In the genomic region with DNA sequence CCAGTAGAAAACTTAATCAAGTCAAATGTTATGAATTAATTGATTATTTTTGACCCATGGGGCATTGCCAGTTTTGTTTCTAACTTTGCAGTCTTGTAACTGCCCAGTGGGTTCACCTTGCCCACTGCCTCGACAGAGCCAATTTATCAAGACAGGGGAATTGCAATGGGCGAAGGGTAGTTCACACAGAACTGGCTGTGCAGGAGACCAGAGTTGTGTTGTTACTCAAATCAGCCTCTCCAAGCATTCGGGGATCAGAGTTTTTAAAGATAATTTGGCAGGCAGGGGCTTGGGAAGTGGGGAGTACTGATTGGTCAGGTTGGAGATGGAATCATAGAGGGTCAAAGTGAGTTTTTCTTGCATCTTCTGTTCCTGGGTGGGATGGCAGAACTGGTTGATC, we compare ENCODE assay signal across 26 cellular contexts.
"Had no signal": no experiment of that assay in that cellular context is flagged by ENCODE, and none has a peak within 500 bp of the region (broad histone marks: within the 10 kb centered on the region; RNA-seq: fewer than 3 reads in every experiment).

No MANE protein-coding gene starts in this region.

- H3K27ac Mint-ChIP-seq: immature natural killer cell; naive B cell; natural killer cell; nephron progenitor cell; progenitor cell of endocrine pancreas; stimulated activated effector memory CD8-positive, alpha-beta T cell treated with anti-CD3 and anti-CD28 coated beads, Interleukin-12 subunit alpha, Interleukin-12 subunit beta, amount 100 ng/mL, for 72 hours; stimulated activated naive CD8-positive, alpha-beta T cell treated with anti-CD3 and anti-CD28 coated beads, Interleukin-15, Interleukin-2, amounts not matched to agents 100 ng/mL and 50 ng/mL, for 24 hours had no signal

- H3K9me3 ChIP-seq: heart left ventricle, left lung, lower lobe of right lung, ovary, sigmoid colon, spleen, suprapubic skin, thoracic aorta, tibial artery, upper lobe of left lung had no signal

- H3K27ac ChIP-seq: heart left ventricle, left lung, lower lobe of right lung, ovary, sigmoid colon, spleen, suprapubic skin, thoracic aorta, tibial artery, upper lobe of left lung had no signal

- H3K4me3 Mint-ChIP-seq: immature natural killer cell; naive B cell; natural killer cell; nephron progenitor cell; stimulated activated effector memory CD8-positive, alpha-beta T cell treated with anti-CD3 and anti-CD28 coated beads, Interleukin-12 subunit alpha, Interleukin-12 subunit beta, amount 100 ng/mL, for 72 hours; stimulated activated naive CD8-positive, alpha-beta T cell treated with anti-CD3 and anti-CD28 coated beads, Interleukin-15, Interleukin-2, amounts not matched to agents 100 ng/mL and 50 ng/mL, for 24 hours had no signal

- ATAC-seq: heart left ventricle; left colon; left lung; lower lobe of right lung; natural killer cell; right cardiac atrium; stimulated activated effector memory CD8-positive, alpha-beta T cell treated with anti-CD3 and anti-CD28 coated beads, Interleukin-12 subunit alpha, Interleukin-12 subunit beta, amount 100 ng/mL, for 72 hours had no signal

- DNase-seq: heart left ventricle; hypothalamus; immature natural killer cell; kidney; left colon; left lung; lower lobe of right lung; mammary epithelial cell; mesenchymal stem cell; naive B cell; natural killer cell; nephron progenitor cell; ovary; right cardiac atrium; sigmoid colon; small intestine; spleen; stimulated activated CD4-positive, alpha-beta T cell treated with anti-CD3 and anti-CD28 coated beads, Interleukin-4, amount 100 ng/mL, for 24 hours; stimulated activated naive CD4-positive, alpha-beta T cell; tibial artery; upper lobe of left lung had no signal

- H3K4me3 ChIP-seq: heart left ventricle, left lung, lower lobe of right lung, ovary, sigmoid colon, spleen, suprapubic skin, thoracic aorta, tibial artery, upper lobe of left lung had no signal

- H3K4me1 ChIP-seq: left lung, sigmoid colon, suprapubic skin, tibial artery had no signal

- H3K36me3 ChIP-seq: heart left ventricle, left lung, lower lobe of right lung, ovary, sigmoid colon, spleen, suprapubic skin, thoracic aorta, tibial artery, upper lobe of left lung had no signal

- H3K9me3 Mint-ChIP-seq: immature natural killer cell; natural killer cell; nephron progenitor cell; stimulated activated effector memory CD8-positive, alpha-beta T cell treated with anti-CD3 and anti-CD28 coated beads, Interleukin-12 subunit alpha, Interleukin-12 subunit beta, amount 100 ng/mL, for 72 hours; stimulated activated naive CD8-positive, alpha-beta T cell treated with anti-CD3 and anti-CD28 coated beads, Interleukin-15, Interleukin-2, amounts not matched to agents 100 ng/mL and 50 ng/mL, for 24 hours had no signal

- H3K36me3 Mint-ChIP-seq: immature natural killer cell; natural killer cell; stimulated activated effector memory CD8-positive, alpha-beta T cell treated with anti-CD3 and anti-CD28 coated beads, Interleukin-12 subunit alpha, Interleukin-12 subunit beta, amount 100 ng/mL, for 72 hours had no signal

- H3K27me3 ChIP-seq: heart left ventricle, left lung, ovary, suprapubic skin, tibial artery, upper lobe of left lung had no signal

- H3K4me1 Mint-ChIP-seq: immature natural killer cell, natural killer cell had no signal
